Comparison of ENCODE assay signal across 11 cellular contexts in the genomic region with DNA sequence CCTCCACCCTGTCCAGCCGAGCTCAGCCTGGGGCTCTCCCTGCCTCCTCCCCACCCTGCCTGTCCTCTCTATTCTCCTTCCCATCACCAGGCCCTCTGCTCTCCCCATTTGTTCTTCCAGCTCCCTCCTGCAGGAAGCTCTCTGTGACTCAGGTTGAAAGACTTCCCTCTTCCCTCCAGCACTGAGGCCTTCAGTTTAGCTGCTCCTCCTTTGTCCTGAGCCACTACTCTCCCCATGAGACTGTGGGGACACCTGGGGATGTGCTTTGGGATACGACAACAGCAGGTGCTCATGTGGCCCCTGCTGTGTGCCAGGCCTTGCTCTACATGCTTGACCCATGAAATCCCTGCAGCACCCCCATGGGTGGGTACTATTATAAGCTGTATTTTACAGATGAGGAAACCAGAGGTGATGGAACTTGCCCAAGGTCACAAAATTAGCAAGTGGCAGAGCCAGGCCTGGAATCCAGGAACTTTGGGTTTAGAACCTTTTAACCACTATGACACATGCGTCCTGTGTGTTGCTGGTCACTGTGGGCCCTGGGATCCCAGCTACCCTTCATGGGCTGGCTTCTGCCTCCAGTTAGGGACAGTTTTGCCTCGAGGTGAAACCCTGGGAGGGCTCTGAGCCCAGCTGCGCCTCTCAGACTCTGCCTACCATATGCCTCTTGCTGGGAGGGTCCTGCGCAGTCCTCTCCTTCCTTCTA. TPM values are rescaled to one million over a fixed set of nuclear protein-coding genes. Genes with fewer than 3 reads are reported as not detected.
DNase-seq lines count a peak whose midpoint lies in the region; ATAC-seq, FAIRE-seq and TF ChIP-seq lines count a peak whose summit lies in the region.
"Had no signal": no experiment of that assay in that cellular context is flagged by ENCODE, and none has a peak within 500 bp of the region (broad histone marks: within the 10 kb centered on the region; RNA-seq: fewer than 3 reads in every experiment).

No MANE protein-coding gene starts in this region.

- H3K36me3 ChIP-seq in esophagus muscularis mucosa: no peaks in the 10 kb centered on the region

- no peak for TF ChIP-seq EP300 in esophagus muscularis mucosa (IDR thresholded peaks at IDR 0.05)

- intact Hi-C loops in esophagus muscularis mucosa (cut with DNase I): no loop called here
- intact Hi-C loops in activated T-helper 2 cell treated with anti-CD3 and anti-CD28 coated beads, Interferon-gamma antibody, Interleukin-2, Interleukin-4, amounts not matched to agents 10 μg/mL and 5 μg/mL and 100 μg/mL, durations not matched to agents 14 hours and 24 hours and 36 hours (cut with micrococcal nuclease): no loop called here

- ATAC-seq in GM19035 (IDR thresholded peaks at IDR 0.05; ENCODE audit: unreplicated experiment) (no peak), HG02798 (IDR thresholded peaks at IDR 0.05; ENCODE audit: poor library complexity, unreplicated experiment) (no peak)
- ATAC-seq: left colon had no signal

- peaks cover 18 to 56% (median 42%) of the 10 kb centered on the region in 4 donors for H3K4me1 ChIP-seq in esophagus muscularis mucosa

- WGBS in esophagus muscularis mucosa: 70% methylated on average over 5 of the region's 6 CpGs

- DNase-seq in GDM1 (lab: John Stamatoyannopoulos, UW) (peak; percentile 24), RCC 7860 (ENCODE audit: low spot score) (peak; percentile 75), esophagus muscularis mucosa (ENCODE audit: extremely low spot score) (no peak), pulmonary artery endothelial cell (ENCODE audit: low read depth, low spot score) (peak; percentile 71)
- DNase-seq in activated T-helper 2 cell treated with anti-CD3 and anti-CD28 coated beads, Interferon-gamma antibody, Interleukin-2, Interleukin-4, amounts not matched to agents 10 μg/mL and 5 μg/mL and 100 μg/mL, durations not matched to agents 14 hours and 24 hours and 36 hours (ENCODE audit: low spot score): no peak
- DNase-seq in stimulated activated CD8-positive, alpha-beta memory T cell treated with anti-CD3 and anti-CD28 coated beads, Interleukin-4, amount 100 ng/mL, for 48 hours: no peak
- DNase-seq: left colon had no signal

- H3K27ac Mint-ChIP-seq in activated T-helper 2 cell treated with anti-CD3 and anti-CD28 coated beads, Interferon-gamma antibody, Interleukin-2, Interleukin-4, amounts not matched to agents 10 μg/mL and 5 μg/mL and 100 μg/mL, durations not matched to agents 14 hours and 24 hours and 36 hours: no peak overlapping the region
- H3K27ac Mint-ChIP-seq: T-helper 1 cell treated with Interleukin-12 subunit alpha and Interleukin-12 subunit beta and Interleukin-4 antibody, amounts not matched to agents 30 μg/mL and 1 μg/mL, for 36 hours had no signal

- peaks cover 3% of the 10 kb centered on the region for H3K4me1 Mint-ChIP-seq in activated T-helper 2 cell treated with anti-CD3 and anti-CD28 coated beads, Interferon-gamma antibody, Interleukin-2, Interleukin-4, amounts not matched to agents 10 μg/mL and 5 μg/mL and 100 μg/mL, durations not matched to agents 14 hours and 24 hours and 36 hours (ENCODE audit: low read depth)

- H3K27me3 Mint-ChIP-seq in activated T-helper 2 cell treated with anti-CD3 and anti-CD28 coated beads, Interferon-gamma antibody, Interleukin-2, Interleukin-4, amounts not matched to agents 10 μg/mL and 5 μg/mL and 100 μg/mL, durations not matched to agents 14 hours and 24 hours and 36 hours (ENCODE audit: low read depth): peaks cover 2% of the 10 kb centered on the region

- no peaks in the 10 kb centered on the region for H3K36me3 Mint-ChIP-seq in activated T-helper 2 cell treated with anti-CD3 and anti-CD28 coated beads, Interferon-gamma antibody, Interleukin-2, Interleukin-4, amounts not matched to agents 10 μg/mL and 5 μg/mL and 100 μg/mL, durations not matched to agents 14 hours and 24 hours and 36 hours (ENCODE audit: low read depth)

- H3K4me3 ChIP-seq in esophagus muscularis mucosa: no peak overlapping the region

- TF ChIP-seq POLR2A in esophagus muscularis mucosa (IDR thresholded peaks at IDR 0.05; ENCODE audit: low read depth): no peak

- no peak overlapping the region for H3K4me3 Mint-ChIP-seq in activated T-helper 2 cell treated with anti-CD3 and anti-CD28 coated beads, Interferon-gamma antibody, Interleukin-2, Interleukin-4, amounts not matched to agents 10 μg/mL and 5 μg/mL and 100 μg/mL, durations not matched to agents 14 hours and 24 hours and 36 hours (ENCODE audit: low read depth)
- H3K4me3 Mint-ChIP-seq: T-helper 1 cell treated with Interleukin-12 subunit alpha and Interleukin-12 subunit beta and Interleukin-4 antibody, amounts not matched to agents 30 μg/mL and 1 μg/mL, for 36 hours had no signal

- H3K27me3 ChIP-seq in esophagus muscularis mucosa: no peaks in the 10 kb centered on the region

- H3K9me3 ChIP-seq in esophagus muscularis mucosa: no peaks in the 10 kb centered on the region

- peak overlapping the region; percentile 52 to 63 (median 58) for H3K27ac ChIP-seq in esophagus muscularis mucosa (replicated peaks in 1 of 4)

- TF ChIP-seq CTCF in esophagus muscularis mucosa (IDR thresholded peaks at IDR 0.05): no peak

- no peaks in the 10 kb centered on the region for H3K9me3 Mint-ChIP-seq in activated T-helper 2 cell treated with anti-CD3 and anti-CD28 coated beads, Interferon-gamma antibody, Interleukin-2, Interleukin-4, amounts not matched to agents 10 μg/mL and 5 μg/mL and 100 μg/mL, durations not matched to agents 14 hours and 24 hours and 36 hours
- H3K9me3 Mint-ChIP-seq: T-helper 1 cell treated with Interleukin-12 subunit alpha and Interleukin-12 subunit beta and Interleukin-4 antibody, amounts not matched to agents 30 μg/mL and 1 μg/mL, for 36 hours had no signal

- peak; percentile 65 for FAIRE-seq in RCC 7860 (lab: Jason Lieb, UNC)
- FAIRE-seq: GM12891 had no signal

RNA-seq across cellular contexts. Expression of a gene that starts 5.5 kb away (rescaled TPM):
- total RNA-seq in esophagus muscularis mucosa (under 1 TPM in 1 of 4 donors, not detected in 3; 0.11 TPM), pulmonary artery endothelial cell (2.0 and 4.9 TPM in 2 replicates)
- total RNA-seq in activated T-helper 2 cell treated with anti-CD3 and anti-CD28 coated beads, Interferon-gamma antibody, Interleukin-2, Interleukin-4, amounts not matched to agents 10 μg/mL and 5 μg/mL and 100 μg/mL, durations not matched to agents 14 hours and 24 hours and 36 hours: not detected in 2 replicates

RNA-seq across cellular contexts. Expression of a gene that starts 46.8 kb away (rescaled TPM):
- total RNA-seq in esophagus muscularis mucosa: 1 to 10 TPM in 3 of 4 donors, under 1 TPM in 1; 0.83 to 8.4 (median 4.5) TPM
- 288 and 399 TPM in 2 replicates for total RNA-seq in pulmonary artery endothelial cell
- 4.2 and 4.7 TPM in 2 replicates for total RNA-seq in activated T-helper 2 cell treated with anti-CD3 and anti-CD28 coated beads, Interferon-gamma antibody, Interleukin-2, Interleukin-4, amounts not matched to agents 10 μg/mL and 5 μg/mL and 100 μg/mL, durations not matched to agents 14 hours and 24 hours and 36 hours

Comparison
In these comparisons a context has a peak if more than half of its experiments do, and no peak if none do; other contexts are left out.
1. DNase-seq: peak in GDM1 (single experiment), RCC 7860 (single experiment) and pulmonary artery endothelial cell (single experiment); none in esophagus muscularis mucosa (single experiment), activated T-helper 2 cell treated with anti-CD3 and anti-CD28 coated beads, Interferon-gamma antibody, Interleukin-2, Interleukin-4, amounts not matched to agents 10 μg/mL and 5 μg/mL and 100 μg/mL, durations not matched to agents 14 hours and 24 hours and 36 hours (single experiment) and stimulated activated CD8-positive, alpha-beta memory T cell treated with anti-CD3 and anti-CD28 coated beads, Interleukin-4, amount 100 ng/mL, for 48 hours (single experiment).
2. RNA of a gene that starts 46.8 kb away (total RNA-seq): 288 to 399 TPM in pulmonary artery endothelial cell; 0.83 to 8.4 TPM in esophagus muscularis mucosa and 4.2 to 4.7 TPM in activated T-helper 2 cell treated with anti-CD3 and anti-CD28 coated beads, Interferon-gamma antibody, Interleukin-2, Interleukin-4, amounts not matched to agents 10 μg/mL and 5 μg/mL and 100 μg/mL, durations not matched to agents 14 hours and 24 hours and 36 hours; every median in the first group is over 10 times any median in the second.